ENCODE assay signal across 8 cellular contexts in genomic region chr3:43689766-43690399, GRCh38. TPM values are rescaled to one million over a fixed set of nuclear protein-coding genes. Genes with fewer than 3 reads are reported as not detected.
DNase-seq lines count a peak whose midpoint lies in the region; ATAC-seq and TF ChIP-seq lines count a peak whose summit lies in the region.

No MANE protein-coding gene starts in this region.

- H3K27me3 Mint-ChIP-seq in T-helper 17 cell = no peaks in the 10 kb centered on the region

- no peak for ATAC-seq in T-helper 17 cell
- no peak for ATAC-seq in GM18861 (IDR thresholded peaks at IDR 0.05; ENCODE audit: unreplicated experiment)
- no peak for ATAC-seq in HG03039 (IDR thresholded peaks at IDR 0.05; ENCODE audit: unreplicated experiment)
- no peak for ATAC-seq in GM19035 (IDR thresholded peaks at IDR 0.05; ENCODE audit: unreplicated experiment)

- no peak for TF ChIP-seq CTCF in left ventricle myocardium inferior (IDR thresholded peaks at IDR 0.05; ENCODE audit: borderline replicate concordance)

- peaks cover 33% of the 10 kb centered on the region for H3K4me1 Mint-ChIP-seq in T-helper 17 cell

- H3K9me3 ChIP-seq in T-helper 17 cell (ENCODE audit: control insufficient read depth, low read length, poor library complexity, severe bottlenecking) (no peaks in the 10 kb centered on the region), left ventricle myocardium inferior (replicated peaks) (no peaks in the 10 kb centered on the region), skeletal muscle tissue (ENCODE audit: control insufficient read depth in 3 of 3, low read length in 3 of 3) (no peaks in the 10 kb centered on the region)

- peaks cover 2% of the 10 kb centered on the region for H3K36me3 Mint-ChIP-seq in T-helper 17 cell (ENCODE audit: low read depth)

- intact Hi-C loops in left ventricle myocardium inferior (cut with micrococcal nuclease) = no loop called here

- H3K27me3 ChIP-seq in left ventricle myocardium inferior (ENCODE audit: low read depth) = no peaks in the 10 kb centered on the region
- no peaks in the 10 kb centered on the region for H3K27me3 ChIP-seq in skeletal muscle tissue (ENCODE audit: control insufficient read depth in 3 of 3, insufficient read depth in 3 of 3, low read length in 3 of 3)

- H3K27ac Mint-ChIP-seq in T-helper 17 cell = peak overlapping the region; percentile 92

- H3K4me3 Mint-ChIP-seq in T-helper 17 cell = peak overlapping the region; percentile 92

- H3K36me3 ChIP-seq in left ventricle myocardium inferior = no peaks in the 10 kb centered on the region
- H3K36me3 ChIP-seq in skeletal muscle tissue (ENCODE audit: control insufficient read depth in 3 of 3, insufficient read depth in 3 of 3, low read length in 3 of 3) = no peaks in the 10 kb centered on the region

- peak overlapping the region; percentile 95 for H3K27ac ChIP-seq in left ventricle myocardium inferior (replicated peaks)
- H3K27ac ChIP-seq in skeletal muscle tissue (ENCODE audit: low read depth, low read length) = no peak overlapping the region

- peak overlapping the region; percentile 51 to 90 (median 89) for H3K9ac ChIP-seq in skeletal muscle tissue (ENCODE audit: low read depth in 1 of 3, low read length in 3 of 3)

- H3K4me3 ChIP-seq in left ventricle myocardium inferior (peak overlapping the region; percentile 93), skeletal muscle tissue (ENCODE audit: low read length in 3 of 3) (peak overlapping the region; percentile 86)

- DNase-seq in NCI-H1092 treated with DMSO at 0.1 percent for 48 hours (lab: John Stamatoyannopoulos, UW) (peak; percentile 17), NCI-H1092 (lab: John Stamatoyannopoulos, UW) (no peak), T-helper 17 cell (no peak), left ventricle myocardium inferior (no peak)

- H3K4me1 ChIP-seq in left ventricle myocardium inferior (peaks cover 29% of the 10 kb centered on the region), skeletal muscle tissue (ENCODE audit: control insufficient read depth in 3 of 3, insufficient read depth in 3 of 3, low read length in 3 of 3) (peaks cover 7 to 11% (median 8%) of the 10 kb centered on the region in 3 donors)

RNA-seq across cellular contexts. Expression of gene ABHD5, which starts 0.9 kb away (rescaled TPM):
- 10 to 100 TPM; 11.3 to 16.5 TPM for total RNA-seq in T-helper 17 cell
- 24.1 TPM for total RNA-seq in left ventricle myocardium inferior
- total RNA-seq in skeletal muscle tissue = 8.9 TPM
